In the genomic region with DNA sequence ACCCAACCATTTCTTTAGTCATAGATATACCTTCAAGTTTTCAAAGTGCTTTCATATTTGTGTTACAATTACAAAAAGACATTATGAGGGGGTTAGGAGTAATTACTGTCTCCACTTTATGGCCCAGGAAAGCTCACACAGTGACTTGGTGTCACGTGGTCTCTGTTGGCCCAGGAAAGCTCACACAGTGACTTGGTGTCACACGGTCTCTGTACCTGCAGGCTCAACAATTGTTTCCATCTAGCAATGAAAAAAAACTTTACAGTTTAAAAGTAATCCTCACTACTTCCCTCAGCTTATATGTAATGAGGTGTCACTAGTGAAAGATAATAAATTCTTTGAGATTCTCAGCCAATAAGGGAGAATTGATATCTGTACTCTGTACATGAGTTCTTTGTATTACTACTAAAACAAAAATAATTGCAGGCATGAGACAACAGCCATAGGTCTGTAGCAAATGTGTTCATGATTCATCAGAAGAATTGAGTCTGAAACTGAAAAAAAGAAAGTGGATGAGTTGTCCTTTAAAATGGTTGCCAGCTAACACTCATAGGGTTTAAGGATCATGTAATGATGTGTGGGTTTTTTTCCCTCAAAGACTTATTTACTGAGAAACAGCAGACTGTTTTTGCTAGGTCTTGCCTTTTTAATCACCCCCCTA, we compare ENCODE assay signal across 9 cellular contexts. TPM values are rescaled to one million over a fixed set of nuclear protein-coding genes. Genes with fewer than 3 reads are reported as not detected.
DNase-seq lines count a peak whose midpoint lies in the region; ATAC-seq and TF ChIP-seq lines count a peak whose summit lies in the region.
"Had no signal": no experiment of that assay in that cellular context is flagged by ENCODE, and none has a peak within 500 bp of the region (broad histone marks: within the 10 kb centered on the region; RNA-seq: fewer than 3 reads in every experiment).

No MANE protein-coding gene starts in this region.

- no peaks in the 10 kb centered on the region for H3K9me2 ChIP-seq in SK-N-SH

- H3K9me3 ChIP-seq in SK-N-SH (no peaks in the 10 kb centered on the region), esophagus squamous epithelium (no peaks in the 10 kb centered on the region), ascending aorta (no peaks in the 10 kb centered on the region)

- peaks cover 17% of the 10 kb centered on the region for H3F3A ChIP-seq in SK-N-SH (replicated peaks; ENCODE audit: insufficient read depth)

- 87% methylated on average over 2 of the region's 2 CpGs for WGBS in SK-N-SH (ENCODE audit: low lambda C conversion rate)
- 50 to 52% methylated on average over 2 of the region's 2 CpGs for WGBS in esophagus squamous epithelium, 2 donors

- intact Hi-C loops in esophagus squamous epithelium (cut with DNase I) (no loop called here), ascending aorta (cut with DNase I) (no loop called here)

- H4K20me1 ChIP-seq in SK-N-SH (ENCODE audit: insufficient read depth): 0 out of 2 replicates have a peak, but pooled peaks cover 5% of the 10 kb centered on the region

- peak overlapping the region; percentile 49 for H3K4me2 ChIP-seq in SK-N-SH

- H3K27ac ChIP-seq in ACC112 (ENCODE audit: low read depth, low read length): peak overlapping the region; percentile 77
- peak overlapping the region in 1 of 2 experiments; percentile 67; a peak in 2 of 4 replicates for H3K27ac ChIP-seq in SK-N-SH (ENCODE audit: low read depth in 2 of 2, low read length in 1 of 2)
- peak overlapping the region in 3 of 4 donors; percentile 25 to 80 (median 79) for H3K27ac ChIP-seq in esophagus squamous epithelium
- H3K27ac ChIP-seq in ascending aorta: no peak overlapping the region

- H3K4me1 ChIP-seq in ACC112 (ENCODE audit: control insufficient read depth, insufficient read depth, low read length, unreplicated experiment) (peaks cover 37% of the 10 kb centered on the region), SK-N-SH (ENCODE audit: control insufficient read depth in 1 of 2, insufficient read depth in 2 of 2, low read depth in 1 of 2, low read length in 1 of 2) (peaks cover 0 to 9% of the 10 kb centered on the region in 2 experiments; a peak in 3 of 4 replicates), esophagus squamous epithelium (peaks cover 18 to 84% (median 48%) of the 10 kb centered on the region in 3 donors), ascending aorta (no peaks in the 10 kb centered on the region)

- TF ChIP-seq POLR2A in esophagus squamous epithelium (IDR thresholded peaks at IDR 0.05): no peak

- peak overlapping the region; percentile 16; the same call in 1 of the 2 replicates for H3K9ac ChIP-seq in SK-N-SH

- TF ChIP-seq EP300 in SK-N-SH (IDR thresholded peaks at IDR 0.05; ENCODE audit: borderline replicate concordance in 1 of 2, low read depth in 1 of 2, low read length in 1 of 2): no peak

- ATAC-seq in GM18861 (IDR thresholded peaks at IDR 0.05; ENCODE audit: unreplicated experiment) (peak; percentile 39), HG03095 (IDR thresholded peaks at IDR 0.05; ENCODE audit: unreplicated experiment) (no peak), HG03097 (IDR thresholded peaks at IDR 0.05; ENCODE audit: low FRiP score, unreplicated experiment) (no peak)

- no peaks in the 10 kb centered on the region for H3K27me3 ChIP-seq in ACC112 (ENCODE audit: insufficient read depth, low read length)
- no peaks in the 10 kb centered on the region for H3K27me3 ChIP-seq in SK-N-SH (ENCODE audit: insufficient read depth)
- H3K27me3 ChIP-seq in esophagus squamous epithelium: no peaks in the 10 kb centered on the region
- H3K27me3 ChIP-seq in ascending aorta: no peaks in the 10 kb centered on the region

- H3K36me3 ChIP-seq in ACC112 (ENCODE audit: insufficient read depth, low read length): 0 out of 2 replicates have a peak, but pooled peaks cover 5% of the 10 kb centered on the region
- H3K36me3 ChIP-seq in SK-N-SH (replicated peaks in 1 of 2; ENCODE audit: control insufficient read depth in 1 of 2, insufficient read depth in 2 of 2, low read length in 1 of 2): peaks cover 3% of the 10 kb centered on the region in 2 experiments
- H3K36me3 ChIP-seq in esophagus squamous epithelium: no peaks in the 10 kb centered on the region
- H3K36me3 ChIP-seq in ascending aorta: no peaks in the 10 kb centered on the region

- no peak for TF ChIP-seq RAD21 in SK-N-SH (IDR thresholded peaks at IDR 0.05; ENCODE audit: low read length)

- H3K4me3 ChIP-seq in ACC112 (ENCODE audit: low read depth, low read length) (no peak overlapping the region), SK-N-SH (ENCODE audit: low read depth in 2 of 2, low read length in 1 of 2) (no peak overlapping the region), esophagus squamous epithelium (no peak overlapping the region), ascending aorta (no peak overlapping the region)

- H2AFZ ChIP-seq in ACC112 (ENCODE audit: low read length, unreplicated experiment) (peak overlapping the region; percentile 47), SK-N-SH (ENCODE audit: low read depth) (no peak overlapping the region)

- DNase-seq in SK-N-SH (no peak), esophagus squamous epithelium (lab: John Stamatoyannopoulos, UW) (no peak), COR-L47 (lab: John Stamatoyannopoulos, UW) (no peak), ascending aorta (ENCODE audit: low spot score in 2 of 2) (no peak)
- DNase-seq: DMS79 treated with DMSO at 0.1 percent for 48 hours had no signal

- CTCF ChIA-PET in SK-N-SH (lab: Yijun Ruan, JAX): interaction anchor here (1.4 kb wide), 1 partner anchor 181 kb away, joined by 4 read pairs; no protein-coding TSS in a partner anchor

- H3K79me2 ChIP-seq in ACC112 (ENCODE audit: control insufficient read depth, insufficient read depth, low read length, unreplicated experiment) (peaks cover 91% of the 10 kb centered on the region), SK-N-SH (ENCODE audit: insufficient read depth) (peaks cover 98% of the 10 kb centered on the region)

- POLR2A ChIA-PET in SK-N-SH (lab: Yijun Ruan, JAX): no interaction called here

- TF ChIP-seq CTCF in SK-N-SH (IDR thresholded peaks at IDR 0.05) (no peak), esophagus squamous epithelium (IDR thresholded peaks at IDR 0.05) (no peak), ascending aorta (IDR thresholded peaks at IDR 0.05) (no peak)

TF ChIP-seq in SK-N-SH, 30 proteins besides CTCF, POLR2A, EP300 and RAD21:
- TF ChIP-seq JUND (IDR thresholded peaks at IDR 0.05): peak; percentile 38
- 0 out of 2 replicates have a peak, but pooled peaks have one; percentile 15 for TF ChIP-seq TCF12 (IDR thresholded peaks at IDR 0.05)
- TF ChIP-seq SMC3 (IDR thresholded peaks at IDR 0.05; ENCODE audit: low read depth, low read length): no peak
- no peak for TF ChIP-seq RFX5 (IDR thresholded peaks at IDR 0.05; ENCODE audit: low read length)
- peak; percentile 53 for TF ChIP-seq FOSL2 (IDR thresholded peaks at IDR 0.05; ENCODE audit: borderline replicate concordance, low read depth)
- TF ChIP-seq SIN3A (IDR thresholded peaks at IDR 0.05; ENCODE audit: borderline replicate concordance, low read depth, low read length): no peak

RNA-seq across cellular contexts. Expression of a gene that starts 10.9 kb away (rescaled TPM):
- polyA plus RNA-seq in SK-N-SH (2012; rRNA removed): 58.2 and 69.4 TPM in 2 replicates
- polyA plus RNA-seq in SK-N-SH (2012; cell fraction: cytosol; rRNA removed): 35.2 and 49.5 TPM in 2 replicates
- polyA plus RNA-seq in SK-N-SH (2012; cell fraction: nucleus; rRNA removed): 71.1 and 78.7 TPM in 2 replicates
- total RNA-seq in esophagus squamous epithelium (100 to 1,000 TPM in 1 of 4 donors, 10 to 100 TPM in 3; 68.9 to 102 (median 89.5) TPM), ascending aorta (117 TPM)

RNA-seq across cellular contexts. Expression of a gene that starts 35.3 kb away (rescaled TPM):
- 145 and 192 TPM in 2 replicates for polyA plus RNA-seq in SK-N-SH (2012; rRNA removed)
- 101 and 126 TPM in 2 replicates for polyA plus RNA-seq in SK-N-SH (2012; cell fraction: cytosol; rRNA removed)
- polyA plus RNA-seq in SK-N-SH (2012; cell fraction: nucleus; rRNA removed): 144 and 182 TPM in 2 replicates
- 100 to 1,000 TPM in 2 of 4 donors, 10 to 100 TPM in 2; 68.0 to 123 (median 102) TPM for total RNA-seq in esophagus squamous epithelium
- total RNA-seq in ascending aorta: 69.1 TPM

RNA-seq across cellular contexts. Expression of a gene that starts 43.6 kb away (rescaled TPM):
- polyA plus RNA-seq in SK-N-SH (2012; rRNA removed): 97.1 and 126 TPM in 2 replicates
- polyA plus RNA-seq in SK-N-SH (2012; cell fraction: cytosol; rRNA removed): 44.8 and 68.5 TPM in 2 replicates
- polyA plus RNA-seq in SK-N-SH (2012; cell fraction: nucleus; rRNA removed): 227 and 338 TPM in 2 replicates
- 10 to 100 TPM; 34.1 to 69.6 (median 50.0) TPM for total RNA-seq in esophagus squamous epithelium
- total RNA-seq in ascending aorta: 51.0 TPM

Comparison
In these comparisons a context has a peak if more than half of its experiments do, and no peak if none do; other contexts are left out.
1. H3K27ac ChIP-seq: peak in ACC112 (single experiment) and esophagus squamous epithelium (3 of 4); none in ascending aorta (0 of 2).